Comparison of ENCODE assay signal across 8 cellular contexts in the genomic region with DNA sequence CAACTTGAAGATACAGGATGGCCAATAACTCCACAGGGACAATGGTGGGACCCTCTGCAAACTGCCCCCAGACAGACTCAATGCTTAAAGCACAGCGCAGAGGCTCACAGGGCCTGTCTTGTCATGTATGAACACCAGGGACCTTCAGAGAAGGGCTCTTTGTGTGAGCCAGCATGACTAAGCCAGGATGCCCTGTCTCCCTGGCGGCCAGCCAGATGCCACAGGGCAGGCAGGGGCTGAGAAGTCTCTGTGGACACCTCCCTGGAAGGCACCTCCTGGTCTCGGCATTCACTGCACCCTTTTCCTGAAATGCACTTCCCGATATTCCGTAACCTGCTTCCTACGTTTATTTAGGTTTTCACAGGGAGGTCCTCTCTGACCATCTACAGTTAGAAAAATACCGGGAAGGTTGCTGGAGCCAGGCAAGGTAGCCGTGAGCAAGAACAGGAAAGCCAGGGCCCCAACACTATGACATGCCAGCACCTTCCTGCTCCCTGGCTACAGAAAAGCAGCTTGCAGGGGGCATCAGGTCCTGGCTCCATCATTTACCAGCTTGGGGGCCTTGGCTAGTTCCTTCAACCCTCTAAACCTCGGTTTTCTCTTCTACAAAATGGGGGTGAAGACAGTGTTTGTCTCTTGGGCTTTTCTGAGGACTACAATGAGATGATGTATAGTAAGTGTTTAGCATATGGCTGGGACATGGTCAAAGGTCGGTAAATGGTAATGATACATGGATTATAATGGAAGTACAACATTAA.
DNase-seq lines count a peak whose midpoint lies in the region; ATAC-seq lines count a peak whose summit lies in the region.

No MANE protein-coding gene starts in this region.

- H3K9me3 Mint-ChIP-seq in T-helper 2 cell treated with Interferon-gamma antibody and Interleukin-4, amounts not matched to agents 5 μg/mL and 100 μg/mL, for 36 hours, result no peaks in the 10 kb centered on the region

- ATAC-seq in GM18858 (IDR thresholded peaks at IDR 0.05; ENCODE audit: unreplicated experiment) (no peak), HG02763 (IDR thresholded peaks at IDR 0.05; ENCODE audit: unreplicated experiment) (no peak)

- in situ Hi-C loops in SK-MEL-5 (cut with HindIII; ENCODE audit: low pct_unique_long_range_greater_than_20kb, low sequenced_read_pairs), result no loop called here

- H3K4me3 Mint-ChIP-seq in T-helper 2 cell treated with Interferon-gamma antibody and Interleukin-4, amounts not matched to agents 5 μg/mL and 100 μg/mL, for 36 hours, result no peak overlapping the region

- no peak overlapping the region for H3K27ac Mint-ChIP-seq in T-helper 2 cell treated with Interferon-gamma antibody and Interleukin-4, amounts not matched to agents 5 μg/mL and 100 μg/mL, for 36 hours

- no peaks in the 10 kb centered on the region for H3K27me3 Mint-ChIP-seq in T-helper 2 cell treated with Interferon-gamma antibody and Interleukin-4, amounts not matched to agents 5 μg/mL and 100 μg/mL, for 36 hours (ENCODE audit: low read depth)

- no peaks in the 10 kb centered on the region for H3K36me3 Mint-ChIP-seq in T-helper 2 cell treated with Interferon-gamma antibody and Interleukin-4, amounts not matched to agents 5 μg/mL and 100 μg/mL, for 36 hours (ENCODE audit: low read depth)

- H3K4me1 Mint-ChIP-seq in T-helper 2 cell treated with Interferon-gamma antibody and Interleukin-4, amounts not matched to agents 5 μg/mL and 100 μg/mL, for 36 hours (ENCODE audit: low read depth), result peaks cover 7% of the 10 kb centered on the region

- DNase-seq in AG08395 (ENCODE audit: low spot score) (peak; percentile 38), H4 (ENCODE audit: low spot score) (peak; percentile 90), SK-MEL-5 (ENCODE audit: low read depth, low spot score) (peak; percentile 82), iris pigment epithelial cell (ENCODE audit: low read depth) (peak; percentile 23), pons (ENCODE audit: low spot score) (no peak)
- no peak for DNase-seq in T-helper 2 cell treated with Interferon-gamma antibody and Interleukin-4, amounts not matched to agents 5 μg/mL and 100 μg/mL, for 36 hours (ENCODE audit: low spot score)

Comparison
In these comparisons a context has a peak if more than half of its experiments do, and no peak if none do; other contexts are left out.
1. DNase-seq: peak in AG08395 (single experiment), H4 (single experiment), SK-MEL-5 (single experiment) and iris pigment epithelial cell (single experiment); none in pons (single experiment) and T-helper 2 cell treated with Interferon-gamma antibody and Interleukin-4, amounts not matched to agents 5 μg/mL and 100 μg/mL, for 36 hours (single experiment).